In genomic region chr14:75577090-75577489, GRCh38 we compare ENCODE assay signal across 11 cellular contexts. TPM values are rescaled to one million over a fixed set of nuclear protein-coding genes. Genes with fewer than 3 reads are reported as not detected.
DNase-seq lines count a peak whose midpoint lies in the region; ATAC-seq and TF ChIP-seq lines count a peak whose summit lies in the region.
"Had no signal": no experiment of that assay in that cellular context is flagged by ENCODE, and none has a peak within 500 bp of the region (broad histone marks: within the 10 kb centered on the region; RNA-seq: fewer than 3 reads in every experiment).

No MANE protein-coding gene starts in this region.

- no peak for TF ChIP-seq CTCF in natural killer cell (IDR thresholded peaks at IDR 0.05)

- H3K4me1 Mint-ChIP-seq in CD8-positive, alpha-beta memory T cell, result peaks cover 9 to 20% (median 9%) of the 10 kb centered on the region in 3 donors
- H3K4me1 Mint-ChIP-seq in T-helper 17 cell, result peaks cover 22% of the 10 kb centered on the region
- peaks cover 20 to 22% of the 10 kb centered on the region in 2 donors for H3K4me1 Mint-ChIP-seq in natural killer cell

- H3K27ac Mint-ChIP-seq in CD8-positive, alpha-beta memory T cell, result peak overlapping the region in 1 of 8 donors; percentile 86
- H3K27ac Mint-ChIP-seq in T-helper 17 cell, result peak overlapping the region; percentile 75
- H3K27ac Mint-ChIP-seq in natural killer cell, result peak overlapping the region in 1 of 2 donors; percentile 39
- H3K27ac Mint-ChIP-seq: dendritic cell treated with granulocyte-macrophage colony-stimulating factor and Interleukin-4, amounts not matched to agents 40 ng/mL and 50 ng/mL, for 4 days had no signal

- intact Hi-C loops in natural killer cell (cut with micrococcal nuclease), result loop anchor here (1.0 kb wide), 1 partner anchor 77 kb away; no protein-coding TSS in a partner anchor

- H3K36me3 ChIP-seq in BLaER1, result no peaks in the 10 kb centered on the region
- no peaks in the 10 kb centered on the region for H3K36me3 ChIP-seq in CD8-positive, alpha-beta memory T cell (ENCODE audit: insufficient read depth, low read length)
- H3K36me3 ChIP-seq: thoracic aorta had no signal

- H3K9me3 ChIP-seq in BLaER1 (no peaks in the 10 kb centered on the region), T-helper 17 cell (ENCODE audit: control insufficient read depth, low read length, poor library complexity, severe bottlenecking) (no peaks in the 10 kb centered on the region)
- no peaks in the 10 kb centered on the region for H3K9me3 ChIP-seq in CD8-positive, alpha-beta memory T cell (ENCODE audit: low read length)
- H3K9me3 ChIP-seq: body of pancreas, thoracic aorta had no signal

- H4K20me1 ChIP-seq in BLaER1, result no peaks in the 10 kb centered on the region

- no peak overlapping the region for H3K27ac ChIP-seq in BLaER1
- H3K27ac ChIP-seq in CD8-positive, alpha-beta memory T cell (ENCODE audit: low read depth, low read length), result no peak overlapping the region

- ATAC-seq in T-helper 17 cell, result no peak
- no peak for ATAC-seq in natural killer cell
- no peak for ATAC-seq in GM21423 (IDR thresholded peaks at IDR 0.05; ENCODE audit: unreplicated experiment)

- H3K27me3 Mint-ChIP-seq in CD8-positive, alpha-beta memory T cell, result no peaks in the 10 kb centered on the region
- peaks cover 3% of the 10 kb centered on the region for H3K27me3 Mint-ChIP-seq in T-helper 17 cell
- H3K27me3 Mint-ChIP-seq in natural killer cell (ENCODE audit: low read depth in 2 of 2), result no peaks in the 10 kb centered on the region
- H3K27me3 Mint-ChIP-seq: dendritic cell treated with granulocyte-macrophage colony-stimulating factor and Interleukin-4, amounts not matched to agents 40 ng/mL and 50 ng/mL, for 4 days had no signal

- POLR2A ChIA-PET in CD8-positive, alpha-beta memory T cell (lab: Charles Lee), result interaction anchor here (1.0 to 1.4 kb wide), 2 partner anchors 77 to 406 kb away, joined by 3 to 8 read pairs; no protein-coding TSS in a partner anchor

- no peaks in the 10 kb centered on the region for H3K27me3 ChIP-seq in BLaER1
- no peaks in the 10 kb centered on the region for H3K27me3 ChIP-seq in CD8-positive, alpha-beta memory T cell (ENCODE audit: insufficient read depth, low read length, poor library complexity, severe bottlenecking)
- H3K27me3 ChIP-seq: body of pancreas had no signal

- H3K4me3 Mint-ChIP-seq in CD8-positive, alpha-beta memory T cell, result peak overlapping the region; percentile 89 to 99 (median 95)
- H3K4me3 Mint-ChIP-seq in T-helper 17 cell (peak overlapping the region; percentile 97), natural killer cell (peak overlapping the region; percentile 95)
- H3K4me3 Mint-ChIP-seq: dendritic cell treated with granulocyte-macrophage colony-stimulating factor and Interleukin-4, amounts not matched to agents 40 ng/mL and 50 ng/mL, for 4 days had no signal

- 0 out of 2 replicates have a peak overlapping the region, but pooled peaks have one; percentile 22 for H3K9ac ChIP-seq in BLaER1

- no peak for DNase-seq in CD8-positive, alpha-beta memory T cell
- DNase-seq in T-helper 17 cell (no peak), natural killer cell (no peak), dedifferentiated amniotic fluid mesenchymal stem cell (ENCODE audit: extremely low spot score) (no peak), cortex of kidney (lab: John Stamatoyannopoulos, UW) (no peak)

- H3K4me3 ChIP-seq in BLaER1, result no peak overlapping the region
- no peak overlapping the region for H3K4me3 ChIP-seq in CD8-positive, alpha-beta memory T cell (ENCODE audit: low read length)

- CTCF ChIA-PET in CD8-positive, alpha-beta memory T cell (lab: Charles Lee), result interaction anchor here (0.8 to 9.1 kb wide), 28 partner anchors 10 to 775 kb away, joined by 3 to 178 read pairs (median 4); partner anchors contain the start of genes BATF, ERG28, IFT43 and TGFB3

- no peaks in the 10 kb centered on the region for H3K9me3 Mint-ChIP-seq in CD8-positive, alpha-beta memory T cell
- H3K9me3 Mint-ChIP-seq in natural killer cell, result no peaks in the 10 kb centered on the region
- H3K9me3 Mint-ChIP-seq: dendritic cell treated with granulocyte-macrophage colony-stimulating factor and Interleukin-4, amounts not matched to agents 40 ng/mL and 50 ng/mL, for 4 days; H9 had no signal

- H3K36me3 Mint-ChIP-seq in CD8-positive, alpha-beta memory T cell, result peaks cover 0 to 5% (median 0%) of the 10 kb centered on the region in 3 donors
- peaks cover 4% of the 10 kb centered on the region for H3K36me3 Mint-ChIP-seq in T-helper 17 cell (ENCODE audit: low read depth)
- no peaks in the 10 kb centered on the region for H3K36me3 Mint-ChIP-seq in natural killer cell

- H3K4me2 ChIP-seq in BLaER1, result peak overlapping the region; percentile 99

- H3K4me1 ChIP-seq in BLaER1, result peaks cover 34% of the 10 kb centered on the region
- H3K4me1 ChIP-seq in CD8-positive, alpha-beta memory T cell (ENCODE audit: insufficient read depth, low read length), result peaks cover 9% of the 10 kb centered on the region

RNA-seq across cellular contexts. Expression of gene FLVCR2, which starts 1.3 kb away (rescaled TPM):
- 1 to 10 TPM; 2.6 TPM for total RNA-seq in CD8-positive, alpha-beta memory T cell
- polyA plus RNA-seq in CD8-positive, alpha-beta memory T cell, result 0.60 TPM
- total RNA-seq in T-helper 17 cell (1 to 10 TPM; 6.5 to 8.1 TPM), natural killer cell (1 to 10 TPM; 1.4 to 4.8 (median 2.1) TPM)

RNA-seq across cellular contexts. Expression of gene BATF, which starts 54.8 kb away (rescaled TPM):
- 100 to 1,000 TPM; 165 to 172 TPM for total RNA-seq in CD8-positive, alpha-beta memory T cell
- polyA plus RNA-seq in CD8-positive, alpha-beta memory T cell, result 60.4 TPM
- 10 to 100 TPM; 20.3 to 21.3 TPM for total RNA-seq in T-helper 17 cell
- 10 to 100 TPM; 12.6 to 32.5 (median 21.4) TPM for total RNA-seq in natural killer cell
- total RNA-seq: body of pancreas, H9 had no signal

Comparison
In these comparisons a context has a peak if more than half of its experiments do, and no peak if none do; other contexts are left out.
1. RNA of gene BATF, which starts 54.8 kb away (total RNA-seq): 165 to 172 TPM in CD8-positive, alpha-beta memory T cell; 12.6 to 32.5 TPM in natural killer cell and 20.3 to 21.3 TPM in T-helper 17 cell; every median in the first group is over 4 times any median in the second.
2. Peak in every context shown above with its lines, with median percentiles within 50 percentile points of each other: H3K4me3 Mint-ChIP-seq.